13 cellular contexts compared by ENCODE assay signal in the genomic region with DNA sequence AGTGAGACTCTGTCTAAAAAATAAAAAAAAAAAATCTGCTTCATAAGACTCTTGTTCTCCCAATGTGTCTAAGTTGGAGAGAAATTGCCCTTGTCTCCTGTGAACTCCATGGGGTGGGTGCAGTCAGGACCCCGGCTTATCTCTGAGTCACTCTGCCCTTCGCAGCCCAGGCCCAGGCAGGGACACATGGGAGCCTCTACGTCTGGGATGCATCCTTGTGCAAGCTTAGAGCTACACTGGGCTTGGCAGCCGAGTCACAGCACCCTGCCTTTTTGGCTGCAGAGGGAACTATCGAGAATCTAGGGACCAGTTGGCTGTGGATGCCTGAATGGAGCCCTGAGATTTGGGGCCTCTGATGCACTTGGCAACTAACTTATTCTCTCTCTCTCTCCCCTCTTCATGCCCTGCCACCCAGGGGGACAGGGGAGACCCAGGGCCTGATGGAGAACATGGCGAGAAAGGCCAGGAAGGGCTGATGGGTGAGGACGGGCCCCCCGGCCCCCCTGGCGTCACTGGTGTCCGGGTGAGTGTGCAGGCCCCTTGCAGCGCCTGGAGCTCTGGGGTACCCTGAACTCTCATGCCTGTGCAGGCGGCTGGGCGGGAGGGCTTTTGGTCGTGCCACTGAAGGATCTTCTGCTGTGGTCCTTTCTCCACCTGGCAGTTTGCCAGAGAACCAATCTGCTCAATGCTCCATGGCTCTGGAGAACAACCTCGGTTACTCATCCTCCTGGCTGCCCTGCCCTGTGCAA. TPM values are rescaled to one million over a fixed set of nuclear protein-coding genes. Genes with fewer than 3 reads are reported as not detected.
DNase-seq lines count a peak whose midpoint lies in the region; ATAC-seq, FAIRE-seq and TF ChIP-seq lines count a peak whose summit lies in the region.
"Had no signal": no experiment of that assay in that cellular context is flagged by ENCODE, and none has a peak within 500 bp of the region (broad histone marks: within the 10 kb centered on the region; RNA-seq: fewer than 3 reads in every experiment).

No MANE protein-coding gene starts in this region.

- WGBS in right lobe of liver (ENCODE audit: insufficient coverage, low coverage, low lambda C conversion rate, missing lambda C conversion rate): 60% methylated on average over 2 of the region's 15 CpGs

- TF ChIP-seq POLR2A in right lobe of liver (IDR thresholded peaks at IDR 0.05): no peak

- TF ChIP-seq CTCF in bronchial epithelial cell (IDR thresholded peaks at IDR 0.05; ENCODE audit: insufficient read depth, low read length, severe bottlenecking): no peak
- TF ChIP-seq CTCF in right lobe of liver (IDR thresholded peaks at IDR 0.05): no peak
- TF ChIP-seq CTCF in natural killer cell (IDR thresholded peaks at IDR 0.05): no peak

- peak; percentile 33 for DNase-seq in A172 (ENCODE audit: low spot score)
- DNase-seq in G401 (ENCODE audit: low spot score): peak; percentile 81
- DNase-seq in bronchial epithelial cell (ENCODE audit: low read depth): peak; percentile 52
- peak in 2 of 3 donors; percentile 43 to 46 for DNase-seq in right lobe of liver
- no peak for DNase-seq in NCI-H524 treated with DMSO at 0.1 percent for 48 hours (lab: John Stamatoyannopoulos, UW)
- DNase-seq in SJCRH30: no peak
- no peak for DNase-seq in natural killer cell
- DNase-seq in activated CD4-positive, alpha-beta T cell treated with anti-CD3 and anti-CD28 coated beads for 1 hour: no peak
- DNase-seq: cortex of kidney; NCI-H2029; stimulated activated naive CD4-positive, alpha-beta T cell had no signal

- H3K4me1 ChIP-seq in right lobe of liver (no peaks in the 10 kb centered on the region), SJCRH30 (peaks cover 26% of the 10 kb centered on the region)

- ATAC-seq in right lobe of liver (peak in 1 of 4 donors; percentile 17), natural killer cell (no peak)
- ATAC-seq: GM23338 had no signal

- H3K36me3 Mint-ChIP-seq in natural killer cell: no peaks in the 10 kb centered on the region

- H3K4me1 Mint-ChIP-seq in natural killer cell: peaks cover 0 to 9% of the 10 kb centered on the region in 2 donors
- H3K4me1 Mint-ChIP-seq: GM23338 had no signal

- peaks cover 2% of the 10 kb centered on the region for H3K36me3 ChIP-seq in bronchial epithelial cell (ENCODE audit: control insufficient read depth, insufficient read depth, low read length)
- no peaks in the 10 kb centered on the region for H3K36me3 ChIP-seq in right lobe of liver
- no peaks in the 10 kb centered on the region; the same call in 1 of the 2 replicates for H3K36me3 ChIP-seq in SJCRH30

- intact Hi-C loops in right lobe of liver (cut with DNase I) (loop anchor here in 1 of 2 donors (10.0 kb wide), 1 partner anchor 161 kb away; no protein-coding TSS in a partner anchor), natural killer cell (cut with micrococcal nuclease) (no loop called here)

- no peak overlapping the region for H3K27ac Mint-ChIP-seq in natural killer cell
- H3K27ac Mint-ChIP-seq: GM23338 had no signal

- peaks cover 8 to 9% of the 10 kb centered on the region in 2 donors for H3K27me3 Mint-ChIP-seq in natural killer cell (ENCODE audit: low read depth in 2 of 2)

- FAIRE-seq in bronchial epithelial cell (lab: Jason Lieb, UNC): no peak

- H3K9me3 ChIP-seq in right lobe of liver: no peaks in the 10 kb centered on the region
- no peaks in the 10 kb centered on the region for H3K9me3 ChIP-seq in SJCRH30 (replicated peaks)

- in situ Hi-C loops in G401 (cut with HindIII; ENCODE audit: low sequenced_read_pairs): no loop called here

- no peak overlapping the region for H3K4me3 Mint-ChIP-seq in natural killer cell
- H3K4me3 Mint-ChIP-seq: GM23338 had no signal

- H3K27me3 ChIP-seq in bronchial epithelial cell (ENCODE audit: control insufficient read depth, insufficient read depth, low read length) (no peaks in the 10 kb centered on the region), right lobe of liver (no peaks in the 10 kb centered on the region), SJCRH30 (no peaks in the 10 kb centered on the region)

- no peak overlapping the region for H3K27ac ChIP-seq in right lobe of liver
- no peak overlapping the region for H3K27ac ChIP-seq in SJCRH30

- peaks cover 3 to 6% of the 10 kb centered on the region in 2 donors for H3K9me3 Mint-ChIP-seq in natural killer cell
- H3K9me3 Mint-ChIP-seq: GM23338 had no signal

- H3K4me3 ChIP-seq in bronchial epithelial cell (ENCODE audit: low read depth, low read length) (no peak overlapping the region), right lobe of liver (no peak overlapping the region), SJCRH30 (no peak overlapping the region)
- H3K4me3 ChIP-seq: GM23338 had no signal

RNA-seq across cellular contexts. Expression of a gene that starts 47.5 kb away (rescaled TPM):
- total RNA-seq in A172 (2014; rRNA removed; shearing (Covaris generic)): not detected in 2 replicates
- not detected in 2 replicates for total RNA-seq in G401 (2014; rRNA removed; shearing (Covaris generic))
- total RNA-seq in bronchial epithelial cell (not detected in 2 replicates), right lobe of liver (over 10,000 TPM; 11,577 to 28,471 (median 22,756) TPM), natural killer cell (under 1 TPM in 1 of 3 donors, not detected in 2; 1.00 TPM)
- not detected in 2 replicates for total RNA-seq in SJCRH30 (2014; rRNA removed; shearing (Covaris generic))
- total RNA-seq: GM23338, LHCN-M2 had no signal

RNA-seq across cellular contexts. Expression of a gene that starts 54.2 kb away (rescaled TPM):
- not detected in 2 replicates for total RNA-seq in A172 (2014; rRNA removed; shearing (Covaris generic))
- not detected in 2 replicates for total RNA-seq in G401 (2014; rRNA removed; shearing (Covaris generic))
- not detected in 2 replicates for total RNA-seq in bronchial epithelial cell
- total RNA-seq in right lobe of liver: 1,000 to 10,000 TPM; 3,162 to 5,107 (median 3,869) TPM
- not detected in 2 replicates for total RNA-seq in SJCRH30 (2014; rRNA removed; shearing (Covaris generic))
- not detected for total RNA-seq in natural killer cell
- total RNA-seq: LHCN-M2 had no signal

Comparison
In these comparisons a context has a peak if more than half of its experiments do, and no peak if none do; other contexts are left out.
1. DNase-seq: peak in A172 (single experiment), G401 (single experiment), bronchial epithelial cell (single experiment) and right lobe of liver (2 of 3); none in NCI-H524 treated with DMSO at 0.1 percent for 48 hours (single experiment), SJCRH30 (0 of 2), natural killer cell (single experiment) and activated CD4-positive, alpha-beta T cell treated with anti-CD3 and anti-CD28 coated beads for 1 hour (single experiment).
2. RNA of a gene that starts 47.5 kb away (total RNA-seq): 11,577 to 28,471 TPM in right lobe of liver; 1.00 TPM in natural killer cell, not detected in A172, not detected in G401, not detected in bronchial epithelial cell and not detected in SJCRH30; every median in the first group is over 1,000 times any median in the second.
3. RNA of a gene that starts 54.2 kb away (total RNA-seq): 3,162 to 5,107 TPM in right lobe of liver; not detected in A172, not detected in G401, not detected in bronchial epithelial cell, not detected in SJCRH30 and not detected in natural killer cell; every median in the first group is over 1,000 times any median in the second.